13 cellular contexts compared by ENCODE assay signal in genomic region chr1:48931571-48932251, GRCh38.
A peak's percentile ranks its signal among the peaks of the same experiment; 100 is the strongest.
DNase-seq lines count a peak whose midpoint lies in the region; ATAC-seq and TF ChIP-seq lines count a peak whose summit lies in the region.
"Had no signal": no experiment of that assay in that cellular context is flagged by ENCODE, and none has a peak within 500 bp of the region (broad histone marks: within the 10 kb centered on the region; RNA-seq: fewer than 3 reads in every experiment).

No MANE protein-coding gene starts in this region.

- H2AFZ ChIP-seq in mammary epithelial cell (ENCODE audit: low read depth, low read length) = peak overlapping the region; percentile 51

- CTCF ChIA-PET in A673 (lab: Charles Lee) = no interaction called here
- CTCF ChIA-PET in mammary epithelial cell (lab: Charles Lee; ENCODE audit: low non-redundant PET) = interaction anchor here (0.6 kb wide), 1 partner anchor 260 kb away, joined by 4 read pairs; no protein-coding TSS in a partner anchor
- CTCF ChIA-PET in activated CD4-positive, alpha-beta memory T cell treated with anti-CD3 and anti-CD28 coated beads, Interleukin-2, amount 10 ng/mL, durations not matched to agents 7 days and 5 days (lab: Charles Lee) = no interaction called here

- in situ Hi-C loops in mammary epithelial cell (cut with MboI; ENCODE audit: low sequenced_read_pairs in 2 of 2) = no loop called here

- no peak overlapping the region for H2BK120ac ChIP-seq in mesendoderm (ENCODE audit: low read depth, low read length)

- H3K36me3 ChIP-seq in A673 (ENCODE audit: insufficient read depth, low read length, poor library complexity, severe bottlenecking) = no peaks in the 10 kb centered on the region
- no peaks in the 10 kb centered on the region for H3K36me3 ChIP-seq in MG63
- no peaks in the 10 kb centered on the region for H3K36me3 ChIP-seq in mammary epithelial cell (ENCODE audit: insufficient read depth, low read length)
- H3K36me3 ChIP-seq in mesendoderm (ENCODE audit: control insufficient read depth, insufficient read depth, low read length) = no peaks in the 10 kb centered on the region
- H3K36me3 ChIP-seq: right atrium auricular region, tibial artery had no signal

- no peaks in the 10 kb centered on the region for H3K9me3 ChIP-seq in A673 (ENCODE audit: low read depth, low read length, poor library complexity, severe bottlenecking)
- H3K9me3 ChIP-seq in MG63 = no peaks in the 10 kb centered on the region
- H3K9me3 ChIP-seq in mammary epithelial cell (replicated peaks; ENCODE audit: insufficient read depth, low read length) = no peaks in the 10 kb centered on the region
- H3K9me3 ChIP-seq: right atrium auricular region, tibial artery had no signal

- H4K5ac ChIP-seq in mesendoderm (ENCODE audit: low read length) = no peak overlapping the region

- no peak overlapping the region for H3K4me3 Mint-ChIP-seq in activated CD4-positive, alpha-beta memory T cell treated with anti-CD3 and anti-CD28 coated beads, Interleukin-2, amount 10 ng/mL, durations not matched to agents 7 days and 5 days
- H3K4me3 Mint-ChIP-seq: mesothelial cell of epicardium had no signal

- peak overlapping the region; percentile 68 for H3K4me2 ChIP-seq in mammary epithelial cell (ENCODE audit: insufficient read depth, low read depth, low read length)
- no peak overlapping the region for H3K4me2 ChIP-seq in mesendoderm (ENCODE audit: low read length)

- H3K79me2 ChIP-seq in mammary epithelial cell (ENCODE audit: insufficient read depth, low read length) = no peaks in the 10 kb centered on the region
- H3K79me2 ChIP-seq in mesendoderm (ENCODE audit: control insufficient read depth, insufficient read depth, low read length) = no peaks in the 10 kb centered on the region

- no peak overlapping the region for H3K27ac Mint-ChIP-seq in activated CD4-positive, alpha-beta memory T cell treated with anti-CD3 and anti-CD28 coated beads, Interleukin-2, amount 10 ng/mL, durations not matched to agents 7 days and 5 days
- H3K27ac Mint-ChIP-seq: mesothelial cell of epicardium had no signal

- no peaks in the 10 kb centered on the region for H3K9me3 Mint-ChIP-seq in activated CD4-positive, alpha-beta memory T cell treated with anti-CD3 and anti-CD28 coated beads, Interleukin-2, amount 10 ng/mL, durations not matched to agents 7 days and 5 days

- H3K4me1 Mint-ChIP-seq in activated CD4-positive, alpha-beta memory T cell treated with anti-CD3 and anti-CD28 coated beads, Interleukin-2, amount 10 ng/mL, durations not matched to agents 7 days and 5 days = no peaks in the 10 kb centered on the region
- H3K4me1 Mint-ChIP-seq: mesothelial cell of epicardium had no signal

- dilution Hi-C loops in mammary epithelial cell (cut with HindIII; ENCODE audit: low sequenced_read_pairs) = no loop called here

- H2BK5ac ChIP-seq in mesendoderm (ENCODE audit: low read length) = no peak overlapping the region

- no peak overlapping the region for H2AK5ac ChIP-seq in mesendoderm (ENCODE audit: low read length)

- no peaks in the 10 kb centered on the region for H3K27me3 Mint-ChIP-seq in activated CD4-positive, alpha-beta memory T cell treated with anti-CD3 and anti-CD28 coated beads, Interleukin-2, amount 10 ng/mL, durations not matched to agents 7 days and 5 days

- H3K4me3 ChIP-seq in A673 (ENCODE audit: low read depth, low read length, poor library complexity, severe bottlenecking) (no peak overlapping the region), MG63 (no peak overlapping the region), mammary epithelial cell (replicated peaks in 1 of 3; ENCODE audit: insufficient read depth in 1 of 3, low read depth in 2 of 3, low read length in 3 of 3) (no peak overlapping the region), mesendoderm (ENCODE audit: low read length) (no peak overlapping the region)
- H3K4me3 ChIP-seq: right atrium auricular region, tibial artery had no signal

- H3K4ac ChIP-seq in mesendoderm (ENCODE audit: low read depth, low read length) = no peak overlapping the region

- H4K20me1 ChIP-seq in mammary epithelial cell (ENCODE audit: insufficient read depth, low read length) = no peaks in the 10 kb centered on the region

- H3K23ac ChIP-seq in mesendoderm (ENCODE audit: low read length) = no peak overlapping the region

- H3K27me3 ChIP-seq in A673 (replicated peaks; ENCODE audit: insufficient read depth, low read depth, low read length, poor library complexity) = no peaks in the 10 kb centered on the region
- H3K27me3 ChIP-seq in MG63 = no peaks in the 10 kb centered on the region
- H3K27me3 ChIP-seq in mammary epithelial cell (ENCODE audit: insufficient read depth, low read length) = no peaks in the 10 kb centered on the region
- no peaks in the 10 kb centered on the region for H3K27me3 ChIP-seq in mesendoderm (ENCODE audit: insufficient read depth, low read length, poor library complexity)
- H3K27me3 ChIP-seq: right atrium auricular region, tibial artery had no signal

- no peak for ATAC-seq in GM19328 (IDR thresholded peaks at IDR 0.05; ENCODE audit: unreplicated experiment)

- 0% methylated on average over 5 of the region's 7 CpGs for WGBS in mammary epithelial cell (ENCODE audit: low coverage, missing lambda C conversion rate)
- no CpG with 5 or more reads among the region's 7 CpGs for WGBS in mesendoderm (ENCODE audit: extremely low coverage, insufficient coverage, low lambda C conversion rate)

- POLR2A ChIA-PET in A673 (lab: Charles Lee; ENCODE audit: low non-redundant PET) = no interaction called here
- POLR2A ChIA-PET in activated CD4-positive, alpha-beta memory T cell treated with anti-CD3 and anti-CD28 coated beads, Interleukin-2, amount 10 ng/mL, durations not matched to agents 7 days and 5 days (lab: Charles Lee) = no interaction called here

- intact Hi-C loops in A673 (cut with micrococcal nuclease; ENCODE audit: unreplicated experiment) = no loop called here
- intact Hi-C loops in mammary epithelial cell (cut with micrococcal nuclease) = no loop called here

- no TSS peak for BruUV-seq in A673 (replicated peaks; lab: Mats Ljungman, UMichigan)
- no TSS peak for BruUV-seq in mammary epithelial cell (replicated peaks; lab: Mats Ljungman, UMichigan)

- TF ChIP-seq CTCF in A673 (conservative IDR thresholded peaks at IDR 0.05; ENCODE audit: low read depth, low read length) = no peak
- no peak for TF ChIP-seq CTCF in mammary epithelial cell (conservative IDR thresholded peaks at IDR 0.05 in 1 of 2, IDR thresholded peaks at IDR 0.05 in 1 of 2; ENCODE audit: extremely low read depth in 1 of 2, insufficient read depth in 1 of 2, low read depth in 1 of 2, low read length in 2 of 2)

- no peak overlapping the region for H3K9ac ChIP-seq in mammary epithelial cell (ENCODE audit: insufficient read depth, low read length)
- H3K9ac ChIP-seq in mesendoderm (ENCODE audit: low read length) = no peak overlapping the region

- H3K4me1 ChIP-seq in A673 (ENCODE audit: insufficient read depth, low read length, poor library complexity, severe bottlenecking) (peaks cover 39% of the 10 kb centered on the region), mammary epithelial cell (ENCODE audit: insufficient read depth, low read length) (peaks cover 16% of the 10 kb centered on the region), mesendoderm (ENCODE audit: control insufficient read depth, low read depth, low read length) (no peaks in the 10 kb centered on the region)

- no peak overlapping the region for H4K8ac ChIP-seq in mesendoderm (ENCODE audit: low read depth, low read length)

- H3K36me3 Mint-ChIP-seq in activated CD4-positive, alpha-beta memory T cell treated with anti-CD3 and anti-CD28 coated beads, Interleukin-2, amount 10 ng/mL, durations not matched to agents 7 days and 5 days (ENCODE audit: low read depth) = no peaks in the 10 kb centered on the region
- H3K36me3 Mint-ChIP-seq: mesothelial cell of epicardium had no signal

- no peak overlapping the region for H3K27ac ChIP-seq in A673 (ENCODE audit: low read depth, low read length, poor library complexity, severe bottlenecking)
- H3K27ac ChIP-seq in mammary epithelial cell (ENCODE audit: insufficient read depth, low read depth, low read length) = no peak overlapping the region
- H3K27ac ChIP-seq in mesendoderm (ENCODE audit: low read depth, low read length) = no peak overlapping the region
- H3K27ac ChIP-seq: right atrium auricular region, tibial artery had no signal

- H2BK15ac ChIP-seq in mesendoderm (replicated peaks; ENCODE audit: low read depth) = no peak overlapping the region

- DNase-seq in A673 (ENCODE audit: low spot score) (peak; percentile 53), MG63 (peak; percentile 87), mammary epithelial cell (peak; percentile 79), mesendoderm (peak; percentile 26), iPS-NIHi7 (ENCODE audit: extremely low spot score) (no peak), occipital lobe (lab: John Stamatoyannopoulos, UW) (no peak)
- DNase-seq in activated CD4-positive, alpha-beta memory T cell treated with anti-CD3 and anti-CD28 coated beads, Interleukin-2, amount 10 ng/mL, durations not matched to agents 7 days and 5 days = no peak
- DNase-seq: activated CD4-positive, CD25-positive, alpha-beta regulatory T cell; SIG-M5 had no signal

- no peak overlapping the region for H3K56ac ChIP-seq in mesendoderm (ENCODE audit: low read length)

- no peaks in the 10 kb centered on the region for H3K79me1 ChIP-seq in mesendoderm (ENCODE audit: low read length)

- H3K18ac ChIP-seq in mesendoderm (ENCODE audit: low read length) = no peak overlapping the region

Comparison
In these comparisons a context has a peak if more than half of its experiments do, and no peak if none do; other contexts are left out.
1. DNase-seq: peak in A673 (single experiment), MG63 (single experiment), mammary epithelial cell (single experiment) and mesendoderm (single experiment); none in iPS-NIHi7 (single experiment), occipital lobe (single experiment) and activated CD4-positive, alpha-beta memory T cell treated with anti-CD3 and anti-CD28 coated beads, Interleukin-2, amount 10 ng/mL, durations not matched to agents 7 days and 5 days (single experiment).